Comparison of ENCODE assay signal across 24 cellular contexts in the genomic region with DNA sequence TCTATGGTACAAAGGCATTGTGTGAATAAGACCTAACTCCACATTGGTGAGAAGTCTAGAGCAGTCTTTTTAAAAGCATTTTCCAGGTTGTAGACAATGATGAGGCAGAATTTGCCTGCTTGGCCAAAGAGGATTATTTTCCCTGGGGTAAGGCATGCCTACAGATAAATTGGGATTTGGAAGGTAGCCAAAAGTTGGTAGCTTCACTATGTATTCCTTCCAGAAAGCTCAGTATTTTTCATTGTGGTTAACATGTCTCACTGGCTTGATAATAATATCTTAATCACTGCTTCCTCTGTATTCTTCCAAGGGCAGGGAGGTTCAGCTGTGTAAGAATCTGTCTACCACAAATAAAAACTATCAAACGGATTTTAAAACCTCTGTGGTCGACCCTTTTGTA.
"Had no signal": no experiment of that assay in that cellular context is flagged by ENCODE, and none has a peak within 500 bp of the region (broad histone marks: within the 10 kb centered on the region; RNA-seq: fewer than 3 reads in every experiment).

No MANE protein-coding gene starts in this region.

- DNase-seq: activated CD4-positive, alpha-beta memory T cell treated with anti-CD3 and anti-CD28 coated beads, Interleukin-2, amount 10 ng/mL, durations not matched to agents 7 days and 5 days; activated CD4-positive, alpha-beta T cell treated with anti-CD3 and anti-CD28 coated beads for 4 hours; activated naive CD4-positive, alpha-beta T cell treated with anti-CD3 and anti-CD28 coated beads, Interleukin-2, amount 10 ng/mL, durations not matched to agents 7 days and 5 days; activated T-cell treated with anti-CD3 and anti-CD28 coated beads, Interleukin-2, amount 50 U/mL, for 24 hours; brain microvascular endothelial cell; cerebellar nuclear complex; effector CD8-positive, alpha-beta T cell; esophagus squamous epithelium; foreskin fibroblast; glutamatergic neuron; hypothalamus; kidney glomerular epithelial cell; left ventricle myocardium superior; mesendoderm; natural killer cell; retina; stimulated activated CD4-positive, alpha-beta T cell treated with anti-CD3 and anti-CD28 coated beads, Interleukin-15, amount 100 ng/mL, for 24 hours; stimulated activated CD4-positive, alpha-beta T cell treated with anti-CD3 and anti-CD28 coated beads, Interleukin-4, amount 100 ng/mL, for 1 hour; stimulated activated naive CD4-positive, alpha-beta T cell treated with Interleukin-2 at 50 U/mL for 16 hours; substantia nigra had no signal

- H3K4me3 ChIP-seq: esophagus squamous epithelium, tibial nerve, vagina had no signal

- H3K27ac ChIP-seq: brain microvascular endothelial cell, esophagus squamous epithelium, neutrophil, tibial nerve, vagina had no signal

- H3K4me1 ChIP-seq: esophagus squamous epithelium, tibial nerve, vagina had no signal

- H3K36me3 ChIP-seq: brain microvascular endothelial cell, esophagus squamous epithelium, neutrophil, tibial nerve, vagina had no signal

- H3K27me3 ChIP-seq: brain microvascular endothelial cell, esophagus squamous epithelium, neutrophil, tibial nerve, vagina had no signal

- H3K9me3 ChIP-seq: neutrophil had no signal

- ATAC-seq: left ventricle myocardium superior, natural killer cell, WTC11 had no signal
